ENCODE assay signal across 13 cellular contexts in genomic region chr1:226988337-226988672, GRCh38. TPM values are rescaled to one million over a fixed set of nuclear protein-coding genes. Genes with fewer than 3 reads are reported as not detected.
A peak's percentile ranks its signal among the peaks of the same experiment; 100 is the strongest.
DNase-seq lines count a peak whose midpoint lies in the region; ATAC-seq and TF ChIP-seq lines count a peak whose summit lies in the region.
"Had no signal": no experiment of that assay in that cellular context is flagged by ENCODE, and none has a peak within 500 bp of the region (broad histone marks: within the 10 kb centered on the region; RNA-seq: fewer than 3 reads in every experiment).

No MANE protein-coding gene starts in this region.

- DNase-seq in NCI-H82 (lab: John Stamatoyannopoulos, UW), result peak; percentile 32
- DNase-seq in NCI-H82 treated with DMSO at 0.1 percent for 48 hours (lab: John Stamatoyannopoulos, UW; ENCODE audit: unreplicated experiment), result no peak
- DNase-seq in mucosa of descending colon, result peak; percentile 79 to 89 (median 81)
- DNase-seq in suprapubic skin (ENCODE audit: low spot score in 2 of 2), result no peak
- DNase-seq in activated naive CD4-positive, alpha-beta T cell treated with Interleukin-2 at 50 U/mL for 16 hours, result no peak
- DNase-seq: 8988T; activated CD4-positive, alpha-beta T cell treated with anti-CD3 and anti-CD28 coated beads, Interleukin-2, amount 50 U/mL, for 4 hours; GDM1; mesendoderm had no signal

- H3K4me1 ChIP-seq in mucosa of descending colon (ENCODE audit: low read depth), result peaks cover 40% of the 10 kb centered on the region
- H3K4me1 ChIP-seq in suprapubic skin, result peaks cover 21% of the 10 kb centered on the region

- no peaks in the 10 kb centered on the region for H3K36me3 ChIP-seq in mucosa of descending colon (ENCODE audit: low read depth)
- H3K36me3 ChIP-seq in suprapubic skin, result peaks cover 42% of the 10 kb centered on the region

- H3K27ac ChIP-seq in angular gyrus (ENCODE audit: low read depth, low read length) (peak overlapping the region; percentile 41), suprapubic skin (peak overlapping the region; percentile 38)
- H3K27ac ChIP-seq: SK-N-MC had no signal

- TF ChIP-seq CTCF in mucosa of descending colon (IDR thresholded peaks at IDR 0.05) (no peak), suprapubic skin (IDR thresholded peaks at IDR 0.05) (no peak)

- 48% methylated on average over 3 of the region's 3 CpGs for WGBS in suprapubic skin

- no peak for TF ChIP-seq POLR2A in suprapubic skin (IDR thresholded peaks at IDR 0.05)
- TF ChIP-seq POLR2A in GM18505 (IDR thresholded peaks at IDR 0.05; ENCODE audit: borderline replicate concordance, extremely low read depth, insufficient read depth, insufficient read length), result no peak

- intact Hi-C loops in mucosa of descending colon (cut with DNase I, micrococcal nuclease), result no loop called here

- H3K27me3 ChIP-seq in suprapubic skin, result no peaks in the 10 kb centered on the region

- no peaks in the 10 kb centered on the region for H3K9me3 ChIP-seq in mucosa of descending colon
- H3K9me3 ChIP-seq in suprapubic skin, result no peaks in the 10 kb centered on the region

- no peak for TF ChIP-seq EP300 in suprapubic skin (IDR thresholded peaks at IDR 0.05)

- ATAC-seq in mucosa of descending colon (peak; percentile 75), GM21390 (IDR thresholded peaks at IDR 0.05; ENCODE audit: unreplicated experiment) (no peak), GM18505 (IDR thresholded peaks at IDR 0.05; ENCODE audit: unreplicated experiment) (no peak)

- H3K4me3 ChIP-seq in mucosa of descending colon (no peak overlapping the region), suprapubic skin (no peak overlapping the region)
- H3K4me3 ChIP-seq: SK-N-MC had no signal

RNA-seq across cellular contexts. Expression of gene COQ8A, which starts 48.2 kb away (rescaled TPM):
- 10 to 100 TPM; 47.3 to 77.9 (median 67.1) TPM for total RNA-seq in mucosa of descending colon
- total RNA-seq in suprapubic skin, result 100 to 1,000 TPM in 1 of 4 donors, 10 to 100 TPM in 3; 41.9 to 113 (median 59.8) TPM

Comparison
In these comparisons a context has a peak if more than half of its experiments do, and no peak if none do; other contexts are left out.
1. DNase-seq: peak in NCI-H82 (single experiment) and mucosa of descending colon (3 of 3); none in NCI-H82 treated with DMSO at 0.1 percent for 48 hours (single experiment), suprapubic skin (0 of 2) and activated naive CD4-positive, alpha-beta T cell treated with Interleukin-2 at 50 U/mL for 16 hours (single experiment).